In genomic region chr2:28165087-28165652, GRCh38 we compare ENCODE assay signal across 19 cellular contexts.
DNase-seq lines count a peak whose midpoint lies in the region; ATAC-seq and TF ChIP-seq lines count a peak whose summit lies in the region.
"Had no signal": no experiment of that assay in that cellular context is flagged by ENCODE, and none has a peak within 500 bp of the region (broad histone marks: within the 10 kb centered on the region; RNA-seq: fewer than 3 reads in every experiment).

No MANE protein-coding gene starts in this region.

- intact Hi-C loops in activated CD8-positive, alpha-beta T cell treated with anti-CD3 and anti-CD28 coated beads for 36 hours (cut with micrococcal nuclease) = no loop called here
- intact Hi-C loops in Right ventricle myocardium superior (cut with DNase I) (no loop called here), vagina (cut with DNase I) (loop anchor here (5.0 kb wide), 1 partner anchor 232 kb away; no protein-coding TSS in a partner anchor)

- H3K9me3 Mint-ChIP-seq in activated CD8-positive, alpha-beta T cell treated with anti-CD3 and anti-CD28 coated beads, Interleukin-2, amount 10 ng/mL, durations not matched to agents 7 days and 5 days (ENCODE audit: insufficient read depth) = no peaks in the 10 kb centered on the region
- no peaks in the 10 kb centered on the region for H3K9me3 Mint-ChIP-seq in activated CD8-positive, alpha-beta T cell treated with anti-CD3 and anti-CD28 coated beads for 36 hours
- H3K9me3 Mint-ChIP-seq in nephron = no peaks in the 10 kb centered on the region
- H3K9me3 Mint-ChIP-seq: activated naive CD8-positive, alpha-beta T cell treated with anti-CD3 and anti-CD28 coated beads for 36 hours; activated T-helper 17 cell treated with anti-CD3 and anti-CD28 coated beads, Interleukin-2, amount 50 U/mL, for 72 hours; nephron progenitor cell had no signal

- no peaks in the 10 kb centered on the region for H3K4me1 Mint-ChIP-seq in activated CD8-positive, alpha-beta T cell treated with anti-CD3 and anti-CD28 coated beads, Interleukin-2, amount 10 ng/mL, durations not matched to agents 7 days and 5 days (ENCODE audit: low read depth)
- no peaks in the 10 kb centered on the region for H3K4me1 Mint-ChIP-seq in activated CD8-positive, alpha-beta T cell treated with anti-CD3 and anti-CD28 coated beads for 36 hours (ENCODE audit: low read depth)
- peaks cover 36% of the 10 kb centered on the region for H3K4me1 Mint-ChIP-seq in nephron
- H3K4me1 Mint-ChIP-seq: activated CD4-positive, alpha-beta T cell treated with anti-CD3 and anti-CD28 coated beads for 36 hours; activated naive CD8-positive, alpha-beta T cell treated with anti-CD3 and anti-CD28 coated beads for 36 hours; activated T-helper 17 cell treated with anti-CD3 and anti-CD28 coated beads, Interleukin-2, amount 50 U/mL, for 72 hours; B cell had no signal

- POLR2A ChIA-PET in activated CD8-positive, alpha-beta T cell treated with anti-CD3 and anti-CD28 coated beads, Interleukin-2, amount 10 ng/mL, durations not matched to agents 7 days and 5 days (lab: Charles Lee) = interaction anchor here (0.7 kb wide), 1 partner anchor 191 kb away, joined by 3 read pairs; no protein-coding TSS in a partner anchor
- POLR2A ChIA-PET in activated CD8-positive, alpha-beta T cell treated with anti-CD3 and anti-CD28 coated beads for 36 hours (lab: Charles Lee) = interaction anchor here (0.6 kb wide), 1 partner anchor 594 kb away, joined by 4 read pairs; no protein-coding TSS in a partner anchor

- H3K27me3 ChIP-seq in vagina = no peaks in the 10 kb centered on the region
- H3K27me3 ChIP-seq: Peyer's patch, tibial nerve had no signal

- H3K9me3 ChIP-seq in vagina = no peaks in the 10 kb centered on the region
- H3K9me3 ChIP-seq: Caco-2, Peyer's patch, tibial nerve had no signal

- DNase-seq in activated CD8-positive, alpha-beta T cell treated with anti-CD3 and anti-CD28 coated beads, Interleukin-2, amount 10 ng/mL, durations not matched to agents 7 days and 5 days = no peak
- no peak for DNase-seq in activated CD8-positive, alpha-beta T cell treated with anti-CD3 and anti-CD28 coated beads for 36 hours
- no peak for DNase-seq in Right ventricle myocardium superior
- DNase-seq in vagina (ENCODE audit: extremely low spot score in 2 of 2) = no peak
- no peak for DNase-seq in superior temporal gyrus (ENCODE audit: extremely low spot score)
- no peak for DNase-seq in SIG-M5 (lab: John Stamatoyannopoulos, UW)
- no peak for DNase-seq in iPS-NIHi7 (ENCODE audit: extremely low spot score)
- DNase-seq: 8988T; activated CD4-positive, alpha-beta T cell treated with anti-CD3 and anti-CD28 coated beads for 36 hours; activated naive CD8-positive, alpha-beta T cell treated with anti-CD3 and anti-CD28 coated beads for 36 hours; Caco-2; KG1; NCI-H1930; nephron progenitor cell; Peyer's patch had no signal

- TF ChIP-seq CTCF in activated CD8-positive, alpha-beta T cell treated with anti-CD3 and anti-CD28 coated beads for 36 hours (IDR thresholded peaks at IDR 0.05) = no peak
- TF ChIP-seq CTCF in nephron (IDR thresholded peaks at IDR 0.05; ENCODE audit: unreplicated experiment in 3 of 3) (no peak), vagina (IDR thresholded peaks at IDR 0.05) (no peak)

- peaks cover 3% of the 10 kb centered on the region for H3K36me3 Mint-ChIP-seq in activated CD8-positive, alpha-beta T cell treated with anti-CD3 and anti-CD28 coated beads, Interleukin-2, amount 10 ng/mL, durations not matched to agents 7 days and 5 days (ENCODE audit: low read depth)
- H3K36me3 Mint-ChIP-seq in activated CD8-positive, alpha-beta T cell treated with anti-CD3 and anti-CD28 coated beads for 36 hours (ENCODE audit: low read depth) = peaks cover 4% of the 10 kb centered on the region
- no peaks in the 10 kb centered on the region for H3K36me3 Mint-ChIP-seq in nephron (ENCODE audit: low read depth)

- no peak overlapping the region for H3K4me3 ChIP-seq in vagina
- H3K4me3 ChIP-seq: Peyer's patch, tibial nerve had no signal

- no peak for ATAC-seq in activated CD8-positive, alpha-beta T cell treated with anti-CD3 and anti-CD28 coated beads, Interleukin-2, amount 10 ng/mL, durations not matched to agents 7 days and 5 days
- ATAC-seq in activated CD8-positive, alpha-beta T cell treated with anti-CD3 and anti-CD28 coated beads for 36 hours = no peak
- peak; percentile 67 for ATAC-seq in Right ventricle myocardium superior (ENCODE audit: poor library complexity)
- ATAC-seq: activated CD4-positive, alpha-beta T cell treated with anti-CD3 and anti-CD28 coated beads for 36 hours; activated T-helper 17 cell treated with anti-CD3 and anti-CD28 coated beads, Interleukin-2, amount 50 U/mL, for 72 hours had no signal

- H3K27me3 Mint-ChIP-seq in activated CD8-positive, alpha-beta T cell treated with anti-CD3 and anti-CD28 coated beads, Interleukin-2, amount 10 ng/mL, durations not matched to agents 7 days and 5 days (ENCODE audit: low read depth) = no peaks in the 10 kb centered on the region
- no peaks in the 10 kb centered on the region for H3K27me3 Mint-ChIP-seq in activated CD8-positive, alpha-beta T cell treated with anti-CD3 and anti-CD28 coated beads for 36 hours
- H3K27me3 Mint-ChIP-seq in nephron (ENCODE audit: low read depth) = no peaks in the 10 kb centered on the region
- H3K27me3 Mint-ChIP-seq: activated CD4-positive, alpha-beta T cell treated with anti-CD3 and anti-CD28 coated beads for 36 hours; activated naive CD8-positive, alpha-beta T cell treated with anti-CD3 and anti-CD28 coated beads for 36 hours; activated T-helper 17 cell treated with anti-CD3 and anti-CD28 coated beads, Interleukin-2, amount 50 U/mL, for 72 hours; B cell had no signal

- H3K4me3 Mint-ChIP-seq in activated CD8-positive, alpha-beta T cell treated with anti-CD3 and anti-CD28 coated beads, Interleukin-2, amount 10 ng/mL, durations not matched to agents 7 days and 5 days = no peak overlapping the region
- no peak overlapping the region for H3K4me3 Mint-ChIP-seq in activated CD8-positive, alpha-beta T cell treated with anti-CD3 and anti-CD28 coated beads for 36 hours
- no peak overlapping the region for H3K4me3 Mint-ChIP-seq in nephron
- H3K4me3 Mint-ChIP-seq: activated CD4-positive, alpha-beta T cell treated with anti-CD3 and anti-CD28 coated beads for 36 hours; activated naive CD8-positive, alpha-beta T cell treated with anti-CD3 and anti-CD28 coated beads for 36 hours; activated T-helper 17 cell treated with anti-CD3 and anti-CD28 coated beads, Interleukin-2, amount 50 U/mL, for 72 hours; B cell; nephron progenitor cell had no signal

- H3K36me3 ChIP-seq in vagina = no peaks in the 10 kb centered on the region
- H3K36me3 ChIP-seq: Peyer's patch, tibial nerve had no signal

- peaks cover 55% of the 10 kb centered on the region for H3K4me1 ChIP-seq in vagina
- H3K4me1 ChIP-seq: Peyer's patch had no signal

- H3K27ac ChIP-seq in vagina = peak overlapping the region; percentile 88

- CTCF ChIA-PET in activated CD8-positive, alpha-beta T cell treated with anti-CD3 and anti-CD28 coated beads, Interleukin-2, amount 10 ng/mL, durations not matched to agents 7 days and 5 days (lab: Charles Lee) = interaction anchor here (1.0 kb wide), 1 partner anchor 411 kb away, joined by 3 read pairs; no protein-coding TSS in a partner anchor
- CTCF ChIA-PET in activated CD8-positive, alpha-beta T cell treated with anti-CD3 and anti-CD28 coated beads for 36 hours (lab: Charles Lee) = interaction anchor here (1.4 kb wide), 1 partner anchor 10 kb away, joined by 4 read pairs; no protein-coding TSS in a partner anchor

- peak overlapping the region; percentile 18 for H3K27ac Mint-ChIP-seq in activated CD8-positive, alpha-beta T cell treated with anti-CD3 and anti-CD28 coated beads, Interleukin-2, amount 10 ng/mL, durations not matched to agents 7 days and 5 days
- H3K27ac Mint-ChIP-seq in activated CD8-positive, alpha-beta T cell treated with anti-CD3 and anti-CD28 coated beads for 36 hours = no peak overlapping the region
- peak overlapping the region; percentile 78 to 89 (median 89) for H3K27ac Mint-ChIP-seq in nephron
- H3K27ac Mint-ChIP-seq: activated CD4-positive, alpha-beta T cell treated with anti-CD3 and anti-CD28 coated beads for 36 hours; activated naive CD8-positive, alpha-beta T cell treated with anti-CD3 and anti-CD28 coated beads for 36 hours; activated T-helper 17 cell treated with anti-CD3 and anti-CD28 coated beads, Interleukin-2, amount 50 U/mL, for 72 hours; B cell had no signal

- no peak for TF ChIP-seq POLR2A in vagina (IDR thresholded peaks at IDR 0.05)
